Comparison of ENCODE assay signal across 12 cellular contexts in genomic region chr10:110357871-110358270, GRCh38. TPM values are rescaled to one million over a fixed set of nuclear protein-coding genes. Genes with fewer than 3 reads are reported as not detected.
DNase-seq lines count a peak whose midpoint lies in the region; ATAC-seq and TF ChIP-seq lines count a peak whose summit lies in the region.
"Had no signal": no experiment of that assay in that cellular context is flagged by ENCODE, and none has a peak within 500 bp of the region (broad histone marks: within the 10 kb centered on the region; RNA-seq: fewer than 3 reads in every experiment).

No MANE protein-coding gene starts in this region.

- H3K4me1 ChIP-seq in BLaER1, result peaks cover 42% of the 10 kb centered on the region
- H3K4me1 ChIP-seq in gastroesophageal sphincter, result peaks cover 0 to 35% (median 7%) of the 10 kb centered on the region in 3 donors
- peaks cover 18% of the 10 kb centered on the region for H3K4me1 ChIP-seq in GM23338 (ENCODE audit: insufficient read depth)

- no peak for TF ChIP-seq EP300 in gastroesophageal sphincter (IDR thresholded peaks at IDR 0.05)

- no peak for TF ChIP-seq POLR2A in gastroesophageal sphincter (IDR thresholded peaks at IDR 0.05)

- no peaks in the 10 kb centered on the region for H3K36me3 ChIP-seq in BLaER1
- H3K36me3 ChIP-seq in GM06990 (ENCODE audit: control insufficient read depth, insufficient read depth, low read length), result no peaks in the 10 kb centered on the region
- H3K36me3 ChIP-seq in gastroesophageal sphincter, result no peaks in the 10 kb centered on the region
- no peaks in the 10 kb centered on the region for H3K36me3 ChIP-seq in GM23338 (ENCODE audit: insufficient read depth)
- H3K36me3 ChIP-seq: thoracic aorta had no signal

- no peaks in the 10 kb centered on the region for H4K20me1 ChIP-seq in BLaER1
- H4K20me1 ChIP-seq in GM23338 (replicated peaks; ENCODE audit: insufficient read depth), result no peaks in the 10 kb centered on the region

- H3K9me3 ChIP-seq in BLaER1 (no peaks in the 10 kb centered on the region), gastroesophageal sphincter (no peaks in the 10 kb centered on the region)
- H3K9me3 ChIP-seq: thoracic aorta had no signal

- in situ Hi-C loops in GM13976 (cut with MboI; ENCODE audit: low sequenced_read_pairs, unreplicated experiment), result no loop called here

- CTCF ChIA-PET in activated CD4-positive, alpha-beta memory T cell treated with anti-CD3 and anti-CD28 coated beads for 36 hours (lab: Charles Lee), result interaction anchor here (0.8 to 1.8 kb wide), 2 partner anchors 8 to 69 kb away, joined by 3 read pairs; no protein-coding TSS in a partner anchor

- TF ChIP-seq CTCF in GM06990 (IDR thresholded peaks at IDR 0.05; ENCODE audit: insufficient read depth, low read length, poor library complexity, severe bottlenecking), result no peak
- TF ChIP-seq CTCF in gastroesophageal sphincter (IDR thresholded peaks at IDR 0.05), result no peak
- no peak for TF ChIP-seq CTCF in GM13976 (IDR thresholded peaks at IDR 0.05; ENCODE audit: borderline replicate concordance, control extremely low read depth, extremely low read depth, insufficient read depth, missing control alignments)
- no peak for TF ChIP-seq CTCF in GM23338 (conservative IDR thresholded peaks at IDR 0.05; ENCODE audit: low read depth in 2 of 2)

- H3K4me3 ChIP-seq in BLaER1 (no peak overlapping the region), GM06990 (replicated peaks; ENCODE audit: low read depth, low read length) (peak overlapping the region; percentile 62), gastroesophageal sphincter (no peak overlapping the region), GM23338 (no peak overlapping the region)
- H3K4me3 ChIP-seq: thoracic aorta had no signal

- peak overlapping the region; percentile 81 for H3K4me2 ChIP-seq in BLaER1
- no peak overlapping the region for H3K4me2 ChIP-seq in GM23338

- H3K27me3 Mint-ChIP-seq in activated CD4-positive, alpha-beta memory T cell treated with anti-CD3 and anti-CD28 coated beads for 36 hours, result no peaks in the 10 kb centered on the region
- H3K27me3 Mint-ChIP-seq in GM23338 (ENCODE audit: insufficient read depth, low read depth, poor library complexity), result peaks cover 11% of the 10 kb centered on the region

- no peak overlapping the region for H3K9ac ChIP-seq in BLaER1

- H3K27me3 ChIP-seq in BLaER1 (no peaks in the 10 kb centered on the region), GM06990 (replicated peaks; ENCODE audit: control insufficient read depth, insufficient read depth, low read length) (no peaks in the 10 kb centered on the region), gastroesophageal sphincter (no peaks in the 10 kb centered on the region), GM23338 (ENCODE audit: insufficient read depth) (no peaks in the 10 kb centered on the region)

- POLR2A ChIA-PET in activated CD4-positive, alpha-beta memory T cell treated with anti-CD3 and anti-CD28 coated beads for 36 hours (lab: Charles Lee), result interaction anchor here (2.0 to 3.4 kb wide), 4 partner anchors 8 to 155 kb away, joined by 9 to 27 read pairs (median 10); no protein-coding TSS in a partner anchor

- peaks cover 82% of the 10 kb centered on the region for H3K4me1 Mint-ChIP-seq in activated CD4-positive, alpha-beta memory T cell treated with anti-CD3 and anti-CD28 coated beads for 36 hours (ENCODE audit: low read depth)
- H3K4me1 Mint-ChIP-seq in GM23338, result peaks cover 51% of the 10 kb centered on the region

- no peaks in the 10 kb centered on the region for H3K79me2 ChIP-seq in GM23338 (replicated peaks; ENCODE audit: insufficient read depth)

- H2AFZ ChIP-seq in GM23338, result no peak overlapping the region

- H3K36me3 Mint-ChIP-seq in activated CD4-positive, alpha-beta memory T cell treated with anti-CD3 and anti-CD28 coated beads for 36 hours, result peaks cover 3% of the 10 kb centered on the region
- no peaks in the 10 kb centered on the region; the same call in 2 of the 3 replicates for H3K36me3 Mint-ChIP-seq in GM23338 (ENCODE audit: low read depth)

- peak overlapping the region; percentile 82 for H3K4me3 Mint-ChIP-seq in activated CD4-positive, alpha-beta memory T cell treated with anti-CD3 and anti-CD28 coated beads for 36 hours
- H3K4me3 Mint-ChIP-seq in GM23338, result no peak overlapping the region; the same call in 2 of the 3 replicates

- ATAC-seq in gastroesophageal sphincter, result peak; percentile 2
- no peak for ATAC-seq in GM23338

- no peaks in the 10 kb centered on the region for H3K9me2 ChIP-seq in GM23338 (ENCODE audit: insufficient read depth)

- peak overlapping the region; percentile 98 for H3K27ac Mint-ChIP-seq in activated CD4-positive, alpha-beta memory T cell treated with anti-CD3 and anti-CD28 coated beads for 36 hours
- no peak overlapping the region for H3K27ac Mint-ChIP-seq in GM23338

- H3F3A ChIP-seq in GM23338 (replicated peaks; ENCODE audit: low read depth), result no peaks in the 10 kb centered on the region

- DNase-seq in GM06990 (ENCODE audit: extremely low read depth, insufficient read length) (peak; percentile 39), pons (ENCODE audit: low spot score) (no peak), GM13976 (ENCODE audit: low spot score) (no peak), GM23338 (ENCODE audit: low spot score) (no peak), hippocampal formation (lab: John Stamatoyannopoulos, UW) (no peak)
- no peak for DNase-seq in activated CD4-positive, alpha-beta memory T cell treated with anti-CD3 and anti-CD28 coated beads for 36 hours
- DNase-seq: NCI-H2107, OCI-M1 had no signal

- no peaks in the 10 kb centered on the region for H3K9me3 Mint-ChIP-seq in activated CD4-positive, alpha-beta memory T cell treated with anti-CD3 and anti-CD28 coated beads for 36 hours
- no peaks in the 10 kb centered on the region for H3K9me3 Mint-ChIP-seq in GM23338
- H3K9me3 Mint-ChIP-seq: nephron had no signal

- H3K27ac ChIP-seq in BLaER1, result peak overlapping the region; percentile 4; the same call in 1 of the 2 replicates
- H3K27ac ChIP-seq in gastroesophageal sphincter, result peak overlapping the region in 1 of 4 donors; percentile 53
- no peak overlapping the region for H3K27ac ChIP-seq in GM23338 (ENCODE audit: low read depth)
- H3K27ac ChIP-seq: thoracic aorta had no signal

- intact Hi-C loops in activated CD4-positive, alpha-beta memory T cell treated with anti-CD3 and anti-CD28 coated beads for 36 hours (cut with micrococcal nuclease), result loop anchor here (1.0 to 5.0 kb wide), 7 partner anchors 37 to 507 kb away; partner anchors contain the start of gene ADD3

- WGBS in gastroesophageal sphincter (ENCODE audit: low coverage in 1 of 2), 2 donors, result 89 to 91% methylated on average over 7 to 8 of the region's 9 CpGs

TF ChIP-seq in GM23338, 12 proteins besides CTCF, POLR2A, EP300 and RAD21 (continues in another document):
- TF ChIP-seq NANOG (IDR thresholded peaks at IDR 0.05; ENCODE audit: borderline replicate concordance) (no peak), ZNF114 (CRISPR knock-in tag; IDR thresholded peaks at IDR 0.05) (no peak), JUNB (IDR thresholded peaks at IDR 0.05; ENCODE audit: unreplicated experiment) (no peak)
- TF ChIP-seq, protein P1, sequence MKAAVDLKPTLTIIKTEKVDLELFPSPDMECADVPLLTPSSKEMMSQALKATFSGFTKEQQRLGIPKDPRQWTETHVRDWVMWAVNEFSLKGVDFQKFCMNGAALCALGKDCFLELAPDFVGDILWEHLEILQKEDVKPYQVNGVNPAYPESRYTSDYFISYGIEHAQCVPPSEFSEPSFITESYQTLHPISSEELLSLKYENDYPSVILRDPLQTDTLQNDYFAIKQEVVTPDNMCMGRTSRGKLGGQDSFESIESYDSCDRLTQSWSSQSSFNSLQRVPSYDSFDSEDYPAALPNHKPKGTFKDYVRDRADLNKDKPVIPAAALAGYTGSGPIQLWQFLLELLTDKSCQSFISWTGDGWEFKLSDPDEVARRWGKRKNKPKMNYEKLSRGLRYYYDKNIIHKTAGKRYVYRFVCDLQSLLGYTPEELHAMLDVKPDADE (IDR thresholded peaks at IDR 0.05), result no peak

RNA-seq across cellular contexts. Expression of gene SMNDC1, which starts 53.2 kb away (rescaled TPM):
- total RNA-seq in activated CD4-positive, alpha-beta memory T cell treated with anti-CD3 and anti-CD28 coated beads for 36 hours, result 10 to 100 TPM; 44.1 to 48.3 TPM
- total RNA-seq in gastroesophageal sphincter, result 10 to 100 TPM; 12.0 to 20.4 (median 17.4) TPM
- 28.4 and 29.9 TPM in 2 replicates for total RNA-seq in GM23338 (2014; rRNA removed; shearing (Covaris generic))
- polyA plus RNA-seq in GM23338 (2016; fragmentation: Nextera tagmentation; extraction: Ambion mirVana), result 41.9 and 45.1 TPM in 2 replicates
